14 cellular contexts compared by ENCODE assay signal in genomic region chr1:159940006-159940620, GRCh38. TPM values are rescaled to one million over a fixed set of nuclear protein-coding genes. Genes with fewer than 3 reads are reported as not detected.
"Had no signal": no experiment of that assay in that cellular context is flagged by ENCODE, and none has a peak within 500 bp of the region (broad histone marks: within the 10 kb centered on the region; RNA-seq: fewer than 3 reads in every experiment).

No MANE protein-coding gene starts in this region.

- H2AFZ ChIP-seq: parathyroid adenoma had no signal

- H3K9me3 ChIP-seq: lower lobe of right lung had no signal

- H3K27ac ChIP-seq: coronary artery, foreskin keratinocyte, lower lobe of right lung, parathyroid adenoma had no signal

- ATAC-seq: foreskin keratinocyte, lower lobe of right lung had no signal

- DNase-seq: activated CD4-positive, alpha-beta T cell treated with anti-CD3 and anti-CD28 coated beads, Interleukin-2, amount 50 U/mL, for 1 hour; activated CD8-positive, alpha-beta memory T cell treated with anti-CD3 and anti-CD28 coated beads for 24 hours; activated gamma-delta T cell treated with Interleukin-2 at 50 U/mL for 16 hours; amniotic stem cell; caudate nucleus; foreskin keratinocyte; lower lobe of right lung; stimulated activated CD4-positive, alpha-beta T cell treated with anti-CD3 and anti-CD28 coated beads, Interleukin-12 subunit alpha, Interleukin-12 subunit beta, amount 100 ng/mL, for 4 hours; stimulated activated CD4-positive, alpha-beta T cell treated with anti-CD3 and anti-CD28 coated beads, Interleukin-2, amount 100 ng/mL, for 24 hours; substantia nigra had no signal

- H3K36me3 ChIP-seq: lower lobe of right lung had no signal

- H3K4me3 ChIP-seq: coronary artery, lower lobe of right lung had no signal

- H3K79me2 ChIP-seq: parathyroid adenoma had no signal

- H3K9ac ChIP-seq: parathyroid adenoma had no signal

- H3K27me3 ChIP-seq: foreskin keratinocyte had no signal

RNA-seq across cellular contexts. Expression of gene SLAMF9, which starts 13.9 kb away (rescaled TPM):
- total RNA-seq: lower lobe of right lung, mesothelial cell of epicardium, myocyte had no signal

RNA-seq across cellular contexts. Expression of gene CFAP45, which starts 40.1 kb away (rescaled TPM):
- total RNA-seq: myocyte had no signal
